ENCODE assay signal across 1 cellular context in genomic region chr3:84968701-84969235, GRCh38.
TF ChIP-seq lines count a peak whose summit lies in the region.

No MANE protein-coding gene starts in this region.

TF ChIP-seq in H1, 55 proteins besides CTCF, POLR2A, EP300 and RAD21:
- TF ChIP-seq CBX5 (IDR thresholded peaks at IDR 0.05; ENCODE audit: low read depth, low read length): no peak
- TF ChIP-seq TBP (IDR thresholded peaks at IDR 0.05; ENCODE audit: low read depth, low read length): no peak
- no peak for TF ChIP-seq EGR1 (IDR thresholded peaks at IDR 0.05; ENCODE audit: borderline replicate concordance, low read depth, low read length)
- TF ChIP-seq CEBPB (IDR thresholded peaks at IDR 0.05; ENCODE audit: low read depth, low read length): no peak
- no peak for TF ChIP-seq HDAC2 (IDR thresholded peaks at IDR 0.05; ENCODE audit: borderline replicate concordance in 1 of 2, low read depth in 2 of 2, low read length in 2 of 2)
- TF ChIP-seq RFX5 (IDR thresholded peaks at IDR 0.05; ENCODE audit: borderline replicate concordance, low read depth, low read length): no peak
- TF ChIP-seq RBBP5 (IDR thresholded peaks at IDR 0.05; ENCODE audit: borderline replicate concordance, low read depth, low read length): no peak
- TF ChIP-seq KDM4A (IDR thresholded peaks at IDR 0.05; ENCODE audit: low read depth, low read length, severe bottlenecking): no peak
- TF ChIP-seq SP2 (IDR thresholded peaks at IDR 0.05; ENCODE audit: low read length): no peak
- no peak for TF ChIP-seq SUZ12 (IDR thresholded peaks at IDR 0.05; ENCODE audit: low read length)
